In the genomic region with DNA sequence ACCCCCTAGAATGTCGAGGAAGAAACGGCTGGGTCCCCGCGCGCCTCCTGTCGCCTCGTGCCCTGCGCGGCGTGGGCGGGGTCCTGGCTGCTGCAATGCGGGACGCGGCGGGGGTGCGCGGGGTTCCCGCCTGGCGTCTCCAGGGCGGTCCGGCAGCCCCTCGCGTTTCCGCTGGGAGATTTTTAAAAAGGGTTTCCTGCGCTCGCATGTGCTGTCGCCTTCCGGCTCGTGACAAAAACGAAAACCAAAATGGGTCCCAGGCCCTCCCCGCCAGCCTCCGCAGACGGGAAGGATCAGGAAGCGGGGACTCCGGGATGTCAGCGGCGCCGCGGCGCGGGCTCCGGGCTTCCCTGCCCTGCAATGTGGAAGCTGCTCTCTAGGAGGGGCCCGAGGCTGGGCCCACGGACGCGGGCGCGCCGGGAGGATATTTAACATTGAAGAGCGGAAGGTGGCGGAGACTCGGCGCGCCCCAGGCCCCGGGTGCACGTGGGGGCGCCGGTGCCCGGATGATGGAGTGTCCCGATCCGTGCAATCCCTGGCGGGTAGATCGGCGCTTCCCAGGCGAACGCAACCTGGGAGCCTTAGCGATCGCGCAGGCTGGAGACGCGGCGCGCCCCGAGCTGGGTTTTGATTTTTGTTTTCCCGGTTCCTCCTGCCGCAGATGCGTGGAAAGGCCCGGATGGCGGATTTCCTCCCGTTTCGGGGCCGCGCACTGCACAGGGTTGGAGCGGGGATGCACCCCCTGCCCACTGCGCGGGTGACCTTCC, we compare ENCODE assay signal across 1 cellular context.
TF ChIP-seq lines count a peak whose summit lies in the region.

No MANE protein-coding gene starts in this region.

TF ChIP-seq in IMR-90, 13 proteins besides CTCF, POLR2A, EP300 and RAD21 (continued from another document):
- TF ChIP-seq, protein P1, sequence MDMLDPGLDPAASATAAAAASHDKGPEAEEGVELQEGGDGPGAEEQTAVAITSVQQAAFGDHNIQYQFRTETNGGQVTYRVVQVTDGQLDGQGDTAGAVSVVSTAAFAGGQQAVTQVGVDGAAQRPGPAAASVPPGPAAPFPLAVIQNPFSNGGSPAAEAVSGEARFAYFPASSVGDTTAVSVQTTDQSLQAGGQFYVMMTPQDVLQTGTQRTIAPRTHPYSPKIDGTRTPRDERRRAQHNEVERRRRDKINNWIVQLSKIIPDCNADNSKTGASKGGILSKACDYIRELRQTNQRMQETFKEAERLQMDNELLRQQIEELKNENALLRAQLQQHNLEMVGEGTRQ (IDR thresholded peaks at IDR 0.05; ENCODE audit: low read depth, low read length): 0 out of 2 replicates have a peak, but pooled peaks have one; percentile 2
- TF ChIP-seq SMC3 (IDR thresholded peaks at IDR 0.05; ENCODE audit: low read depth, low read length): no peak
